Comparison of ENCODE assay signal across 21 cellular contexts in genomic region chr2:86050301-86050700, GRCh38. TPM values are rescaled to one million over a fixed set of nuclear protein-coding genes. Genes with fewer than 3 reads are reported as not detected.
A peak's percentile ranks its signal among the peaks of the same experiment; 100 is the strongest.
DNase-seq lines count a peak whose midpoint lies in the region; ATAC-seq and TF ChIP-seq lines count a peak whose summit lies in the region.
"Had no signal": no experiment of that assay in that cellular context is flagged by ENCODE, and none has a peak within 500 bp of the region (broad histone marks: within the 10 kb centered on the region; RNA-seq: fewer than 3 reads in every experiment).

No MANE protein-coding gene starts in this region.

- H3K27ac ChIP-seq in VCaP, result peak overlapping the region; percentile 79; the same call in 1 of the 2 replicates
- H3K27ac ChIP-seq: C4-2B, KMS-11 had no signal

- ATAC-seq in activated naive CD8-positive, alpha-beta T cell treated with anti-CD3 and anti-CD28 coated beads, Interleukin-2, amount 10 ng/mL, durations not matched to agents 7 days and 5 days (ENCODE audit: low read depth), result no peak

- H3K4me3 Mint-ChIP-seq in activated naive CD8-positive, alpha-beta T cell treated with anti-CD3 and anti-CD28 coated beads, Interleukin-2, amount 10 ng/mL, durations not matched to agents 7 days and 5 days, result no peak overlapping the region
- no peak overlapping the region for H3K4me3 Mint-ChIP-seq in activated naive CD8-positive, alpha-beta T cell treated with anti-CD3 and anti-CD28 coated beads for 36 hours
- no peak overlapping the region for H3K4me3 Mint-ChIP-seq in nephron progenitor cell
- H3K4me3 Mint-ChIP-seq: H9 had no signal

- peak; percentile 22 for DNase-seq in activated naive CD8-positive, alpha-beta T cell treated with anti-CD3 and anti-CD28 coated beads, Interleukin-2, amount 10 ng/mL, durations not matched to agents 7 days and 5 days
- no peak for DNase-seq in activated naive CD8-positive, alpha-beta T cell treated with anti-CD3 and anti-CD28 coated beads for 36 hours
- DNase-seq in nephron progenitor cell (no peak), GM03348 (ENCODE audit: low spot score) (no peak), ACHN (no peak), cerebellar cortex (ENCODE audit: low spot score) (no peak)
- DNase-seq: AML-193, DMS79 treated with DMSO at 0.1 percent for 48 hours, H9, MV-4-11, NCI-H1417, NCI-H187, NCI-H2107, NCI-H226, NCI-H524, NCI-H82, OCI-M1, SHP77 treated with DMSO at 0.1 percent for 48 hours had no signal

- H3K27ac Mint-ChIP-seq in activated naive CD8-positive, alpha-beta T cell treated with anti-CD3 and anti-CD28 coated beads, Interleukin-2, amount 10 ng/mL, durations not matched to agents 7 days and 5 days, result no peak overlapping the region
- H3K27ac Mint-ChIP-seq in activated naive CD8-positive, alpha-beta T cell treated with anti-CD3 and anti-CD28 coated beads for 36 hours, result no peak overlapping the region
- H3K27ac Mint-ChIP-seq in nephron progenitor cell, result peak overlapping the region; percentile 64

- TF ChIP-seq CTCF in VCaP (conservative IDR thresholded peaks at IDR 0.05) (no peak), nephron progenitor cell (IDR thresholded peaks at IDR 0.05) (no peak)

- in situ Hi-C loops in ACHN (cut with HindIII; ENCODE audit: low pct_ligation_motif_present, low pct_unique_long_range_greater_than_20kb, low sequenced_read_pairs), result no loop called here

- H3K9me3 Mint-ChIP-seq in activated naive CD8-positive, alpha-beta T cell treated with anti-CD3 and anti-CD28 coated beads, Interleukin-2, amount 10 ng/mL, durations not matched to agents 7 days and 5 days, result no peaks in the 10 kb centered on the region
- no peaks in the 10 kb centered on the region for H3K9me3 Mint-ChIP-seq in activated naive CD8-positive, alpha-beta T cell treated with anti-CD3 and anti-CD28 coated beads for 36 hours
- no peaks in the 10 kb centered on the region for H3K9me3 Mint-ChIP-seq in nephron progenitor cell
- H3K9me3 Mint-ChIP-seq: H9 had no signal

- H3K27me3 Mint-ChIP-seq in activated naive CD8-positive, alpha-beta T cell treated with anti-CD3 and anti-CD28 coated beads, Interleukin-2, amount 10 ng/mL, durations not matched to agents 7 days and 5 days, result no peaks in the 10 kb centered on the region
- no peaks in the 10 kb centered on the region for H3K27me3 Mint-ChIP-seq in activated naive CD8-positive, alpha-beta T cell treated with anti-CD3 and anti-CD28 coated beads for 36 hours
- no peaks in the 10 kb centered on the region for H3K27me3 Mint-ChIP-seq in nephron progenitor cell (ENCODE audit: low read depth, poor library complexity)

- POLR2A ChIA-PET in activated naive CD8-positive, alpha-beta T cell treated with anti-CD3 and anti-CD28 coated beads, Interleukin-2, amount 10 ng/mL, durations not matched to agents 7 days and 5 days (lab: Charles Lee), result no interaction called here

- H3K4me1 Mint-ChIP-seq in activated naive CD8-positive, alpha-beta T cell treated with anti-CD3 and anti-CD28 coated beads, Interleukin-2, amount 10 ng/mL, durations not matched to agents 7 days and 5 days, result no peaks in the 10 kb centered on the region
- H3K4me1 Mint-ChIP-seq in activated naive CD8-positive, alpha-beta T cell treated with anti-CD3 and anti-CD28 coated beads for 36 hours, result no peaks in the 10 kb centered on the region
- H3K4me1 Mint-ChIP-seq in nephron progenitor cell, result no peaks in the 10 kb centered on the region
- H3K4me1 Mint-ChIP-seq: H9 had no signal

- H3K36me3 Mint-ChIP-seq in activated naive CD8-positive, alpha-beta T cell treated with anti-CD3 and anti-CD28 coated beads, Interleukin-2, amount 10 ng/mL, durations not matched to agents 7 days and 5 days, result peaks cover 23% of the 10 kb centered on the region
- H3K36me3 Mint-ChIP-seq in activated naive CD8-positive, alpha-beta T cell treated with anti-CD3 and anti-CD28 coated beads for 36 hours, result peaks cover 32% of the 10 kb centered on the region
- H3K36me3 Mint-ChIP-seq in nephron progenitor cell (ENCODE audit: low read depth), result peaks cover 59% of the 10 kb centered on the region

RNA-seq across cellular contexts. Expression of gene POLR1A, which starts 55.4 kb away (rescaled TPM):
- total RNA-seq in activated naive CD8-positive, alpha-beta T cell treated with anti-CD3 and anti-CD28 coated beads, Interleukin-2, amount 10 ng/mL, durations not matched to agents 7 days and 5 days, result 10 to 100 TPM; 27.3 to 29.5 TPM
- 10 to 100 TPM; 56.0 to 56.6 TPM for total RNA-seq in activated naive CD8-positive, alpha-beta T cell treated with anti-CD3 and anti-CD28 coated beads for 36 hours

RNA-seq across cellular contexts. Expression of gene PTCD3, which starts 55.7 kb away (rescaled TPM):
- total RNA-seq in activated naive CD8-positive, alpha-beta T cell treated with anti-CD3 and anti-CD28 coated beads, Interleukin-2, amount 10 ng/mL, durations not matched to agents 7 days and 5 days, result 100 to 1,000 TPM; 157 TPM
- total RNA-seq in activated naive CD8-positive, alpha-beta T cell treated with anti-CD3 and anti-CD28 coated beads for 36 hours, result 100 to 1,000 TPM; 161 to 162 TPM
